Comparison of ENCODE assay signal across 22 cellular contexts in the genomic region with DNA sequence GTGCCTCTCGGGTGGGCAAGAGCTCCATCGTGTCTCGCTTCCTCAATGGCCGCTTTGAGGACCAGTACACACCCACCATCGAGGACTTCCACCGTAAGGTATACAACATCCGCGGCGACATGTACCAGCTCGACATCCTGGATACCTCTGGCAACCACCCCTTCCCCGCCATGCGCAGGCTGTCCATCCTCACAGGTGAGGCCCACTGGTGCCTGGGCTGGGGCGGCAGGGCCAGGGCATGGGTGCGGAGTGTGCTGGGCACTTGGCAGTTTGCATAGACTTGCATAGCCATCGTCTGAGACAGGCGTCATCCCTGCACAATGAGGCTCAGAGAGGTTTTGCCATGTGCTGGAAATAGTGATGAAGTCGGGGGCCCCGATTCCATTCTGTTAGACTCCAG. TPM values are rescaled to one million over a fixed set of nuclear protein-coding genes. Genes with fewer than 3 reads are reported as not detected.
"Had no signal": no experiment of that assay in that cellular context is flagged by ENCODE, and none has a peak within 500 bp of the region (broad histone marks: within the 10 kb centered on the region; RNA-seq: fewer than 3 reads in every experiment).

No MANE protein-coding gene starts in this region.

- H3K36me3 ChIP-seq: colonic mucosa, heart left ventricle, left lung, lower lobe of right lung had no signal

- H3K4me1 ChIP-seq: colonic mucosa, foreskin keratinocyte, left lung, lower lobe of right lung had no signal

- H3K27ac ChIP-seq: colonic mucosa, foreskin keratinocyte, gastroesophageal sphincter, heart left ventricle, left lung, lower lobe of right lung had no signal

- H3K9me3 ChIP-seq: colonic mucosa, esophagus muscularis mucosa, gastroesophageal sphincter, heart left ventricle, left lung, lower lobe of right lung, mucosa of descending colon had no signal

- H3K4me3 ChIP-seq: colonic mucosa, dorsolateral prefrontal cortex, esophagus muscularis mucosa, gastroesophageal sphincter, heart left ventricle, left lung, lower lobe of right lung, mucosa of descending colon had no signal

- DNase-seq: colonic mucosa; cortex of kidney; dermis blood vessel endothelial cell; dorsolateral prefrontal cortex; effector CD4-positive, alpha-beta T cell; effector memory CD4-positive, alpha-beta T cell; foreskin keratinocyte; heart left ventricle; hippocampal formation; left cardiac atrium; left ventricle myocardium superior; lower lobe of right lung; mesenchymal stem cell; mucosa of descending colon; naive B cell had no signal

- H3K27me3 ChIP-seq: colonic mucosa, dorsolateral prefrontal cortex, esophagus muscularis mucosa, gastroesophageal sphincter had no signal

RNA-seq across cellular contexts. Expression of a gene that starts 6.3 kb away (rescaled TPM):
- total RNA-seq: endothelial cell of umbilical vein, fibroblast of villous mesenchyme, lung microvascular endothelial cell, mesothelial cell of epicardium had no signal
- polyA plus RNA-seq: endothelial cell of umbilical vein had no signal
